In genomic region chr6:42260424-42260888, GRCh38 we compare ENCODE assay signal across 1 cellular context.
A peak's percentile ranks its signal among the peaks of the same experiment; 100 is the strongest.
TF ChIP-seq lines count a peak whose summit lies in the region.

No MANE protein-coding gene starts in this region.

TF ChIP-seq in HCT116, 20 proteins besides CTCF, POLR2A, EP300 and RAD21 (continued from another document):
- TF ChIP-seq MAX (IDR thresholded peaks at IDR 0.05): peak; percentile 72
TF ChIP-seq in HCT116: peak in this region for 5.
